ENCODE assay signal across 8 cellular contexts in the genomic region with DNA sequence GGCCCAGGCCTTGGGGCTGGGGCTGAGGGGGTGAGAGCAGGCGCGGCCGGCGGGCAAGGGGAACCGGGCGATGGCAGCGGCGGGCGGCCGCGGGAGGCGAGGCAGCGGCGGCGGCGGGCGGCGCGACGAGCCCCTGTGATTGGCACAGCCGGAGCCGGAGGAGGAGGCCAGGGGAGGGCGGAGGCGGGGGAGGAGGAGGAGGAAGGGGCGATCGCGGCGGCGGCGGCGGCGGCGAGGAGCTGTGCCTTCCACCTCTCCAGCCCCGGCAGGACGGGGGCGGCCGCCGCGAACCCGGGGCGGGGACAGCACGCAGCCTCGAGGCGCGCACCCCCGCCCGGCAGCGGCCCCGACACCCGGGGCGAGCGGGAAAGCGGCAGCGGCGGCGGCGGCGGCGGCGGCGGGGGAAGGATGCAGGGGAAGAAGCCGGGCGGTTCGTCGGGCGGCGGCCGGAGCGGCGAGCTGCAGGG. TPM values are rescaled to one million over a fixed set of nuclear protein-coding genes. Genes with fewer than 3 reads are reported as not detected.
A peak's percentile ranks its signal among the peaks of the same experiment; 100 is the strongest.
DNase-seq lines count a peak whose midpoint lies in the region; ATAC-seq and TF ChIP-seq lines count a peak whose summit lies in the region.

A gene (plus strand): TSS at position 208 of the 467 bp plus-strand sequence.

- peak within 1 kb of the TSS; percentile 79 to 83 for H3K4me3 Mint-ChIP-seq in stimulated activated naive B cell treated with anti-CD40 and anti-IgM and Interleukin-4, amounts not matched to agents 10 μg/mL and 1 μg/mL and 100 μg/mL, for 72 hours

- H3K9ac ChIP-seq in mucosa of stomach (ENCODE audit: low read length) = peak within 1 kb of the TSS; percentile 77

- peaks cover 2 to 10% of the 10 kb centered on the region in 2 donors for H3K36me3 Mint-ChIP-seq in stimulated activated naive B cell treated with anti-CD40 and anti-IgM and Interleukin-4, amounts not matched to agents 10 μg/mL and 1 μg/mL and 100 μg/mL, for 72 hours

- H3K4me1 ChIP-seq in mucosa of stomach (ENCODE audit: control insufficient read depth, insufficient read depth, low read length) = peaks cover 27% of the 10 kb centered on the region

- peaks cover 40 to 60% of the 10 kb centered on the region in 2 donors for H3K27me3 Mint-ChIP-seq in stimulated activated naive B cell treated with anti-CD40 and anti-IgM and Interleukin-4, amounts not matched to agents 10 μg/mL and 1 μg/mL and 100 μg/mL, for 72 hours

- H3K4me1 Mint-ChIP-seq in stimulated activated naive B cell treated with anti-CD40 and anti-IgM and Interleukin-4, amounts not matched to agents 10 μg/mL and 1 μg/mL and 100 μg/mL, for 72 hours = peaks cover 34 to 60% of the 10 kb centered on the region in 2 donors

- H3K4me3 ChIP-seq in epithelial cell of proximal tubule (ENCODE audit: low read depth, low read length) (peak within 1 kb of the TSS; percentile 65), mucosa of stomach (ENCODE audit: low read length) (peak within 1 kb of the TSS; percentile 52)

- H3K9me3 ChIP-seq in mucosa of stomach (ENCODE audit: control insufficient read depth, low read length) = no peaks in the 10 kb centered on the region

- TF ChIP-seq CTCF in epithelial cell of proximal tubule (conservative IDR thresholded peaks at IDR 0.05; ENCODE audit: low read depth, low read length) = no peak

- peak within 1 kb of the TSS; percentile 84 for H3K27ac Mint-ChIP-seq in stimulated activated naive B cell treated with anti-CD40 and anti-IgM and Interleukin-4, amounts not matched to agents 10 μg/mL and 1 μg/mL and 100 μg/mL, for 72 hours

- no peaks in the 10 kb centered on the region for H3K36me3 ChIP-seq in mucosa of stomach (ENCODE audit: control insufficient read depth, insufficient read depth, low read length)

- peak; percentile 16 for ATAC-seq in HG02970 (IDR thresholded peaks at IDR 0.05; ENCODE audit: low FRiP score, unreplicated experiment)
- peak; percentile 26 to 33 for ATAC-seq in stimulated activated naive B cell treated with anti-CD40 and anti-IgM and Interleukin-4, amounts not matched to agents 10 μg/mL and 1 μg/mL and 100 μg/mL, for 72 hours (replicated peaks)

- H3K9me3 Mint-ChIP-seq in stimulated activated naive B cell treated with anti-CD40 and anti-IgM and Interleukin-4, amounts not matched to agents 10 μg/mL and 1 μg/mL and 100 μg/mL, for 72 hours = peaks cover 0 to 1% of the 10 kb centered on the region in 2 donors

- no peaks in the 10 kb centered on the region for H3K27me3 ChIP-seq in mucosa of stomach (ENCODE audit: control insufficient read depth, insufficient read depth, low read length)

- DNase-seq in NCI-H2081 (lab: John Stamatoyannopoulos, UW) = peak; percentile 54 to 76
- no peak for DNase-seq in NCI-H2081 treated with DMSO at 0.1 percent for 48 hours (lab: John Stamatoyannopoulos, UW)
- DNase-seq in NCI-H526 treated with DMSO at 0.1 percent for 48 hours (lab: John Stamatoyannopoulos, UW) = peak; percentile 10
- peak; percentile 79 for DNase-seq in activated CD8-positive, alpha-beta memory T cell treated with anti-CD3 and anti-CD28 coated beads, Interleukin-2, amount 50 U/mL, for 48 hours
- no peak for DNase-seq in epithelial cell of proximal tubule (ENCODE audit: low read depth)
- DNase-seq in stimulated activated naive B cell treated with anti-CD40 and anti-IgM and Interleukin-4, amounts not matched to agents 10 μg/mL and 1 μg/mL and 100 μg/mL, for 72 hours = peak; percentile 33

RNA-seq across cellular contexts. Expression of the gene that starts here (rescaled TPM):
- 2.0 and 2.7 TPM in 2 replicates for total RNA-seq in epithelial cell of proximal tubule

Comparison
In these comparisons a context has a peak if more than half of its experiments do, and no peak if none do; other contexts are left out.
1. DNase-seq: peak in NCI-H2081 (2 of 2), NCI-H526 treated with DMSO at 0.1 percent for 48 hours (single experiment), activated CD8-positive, alpha-beta memory T cell treated with anti-CD3 and anti-CD28 coated beads, Interleukin-2, amount 50 U/mL, for 48 hours (single experiment) and stimulated activated naive B cell treated with anti-CD40 and anti-IgM and Interleukin-4, amounts not matched to agents 10 μg/mL and 1 μg/mL and 100 μg/mL, for 72 hours (single experiment); none in NCI-H2081 treated with DMSO at 0.1 percent for 48 hours (single experiment) and epithelial cell of proximal tubule (single experiment).